1 cellular context compared by ENCODE assay signal in genomic region chr16:72850021-72850420, GRCh38.
TF ChIP-seq lines count a peak whose summit lies in the region.

No MANE protein-coding gene starts in this region.

TF ChIP-seq in H1, 55 proteins besides CTCF, POLR2A, EP300 and RAD21:
- TF ChIP-seq ATF2 (IDR thresholded peaks at IDR 0.05; ENCODE audit: low read length), result no peak
- TF ChIP-seq GTF2F1 (IDR thresholded peaks at IDR 0.05; ENCODE audit: borderline replicate concordance, low read depth, low read length), result no peak
- TF ChIP-seq TCF12 (IDR thresholded peaks at IDR 0.05; ENCODE audit: low read depth, low read length), result no peak
- no peak for TF ChIP-seq MAFK (IDR thresholded peaks at IDR 0.05; ENCODE audit: low read depth, low read length)
- TF ChIP-seq TAF1 (IDR thresholded peaks at IDR 0.05; ENCODE audit: low read depth, low read length), result no peak
- no peak for TF ChIP-seq RFX5 (IDR thresholded peaks at IDR 0.05; ENCODE audit: borderline replicate concordance, low read depth, low read length)
- TF ChIP-seq BRCA1 (IDR thresholded peaks at IDR 0.05; ENCODE audit: low read depth, low read length), result no peak
- TF ChIP-seq TBP (IDR thresholded peaks at IDR 0.05; ENCODE audit: low read depth, low read length), result no peak
- no peak for TF ChIP-seq CREB1 (IDR thresholded peaks at IDR 0.05)
- no peak for TF ChIP-seq JUND (IDR thresholded peaks at IDR 0.05; ENCODE audit: low read length)
- TF ChIP-seq CHD2 (IDR thresholded peaks at IDR 0.05; ENCODE audit: low read length), result no peak
- TF ChIP-seq ATF3 (IDR thresholded peaks at IDR 0.05; ENCODE audit: insufficient read depth, low read depth, low read length), result no peak
- TF ChIP-seq MAX (IDR thresholded peaks at IDR 0.05), result no peak
